ENCODE assay signal across 11 cellular contexts in the genomic region with DNA sequence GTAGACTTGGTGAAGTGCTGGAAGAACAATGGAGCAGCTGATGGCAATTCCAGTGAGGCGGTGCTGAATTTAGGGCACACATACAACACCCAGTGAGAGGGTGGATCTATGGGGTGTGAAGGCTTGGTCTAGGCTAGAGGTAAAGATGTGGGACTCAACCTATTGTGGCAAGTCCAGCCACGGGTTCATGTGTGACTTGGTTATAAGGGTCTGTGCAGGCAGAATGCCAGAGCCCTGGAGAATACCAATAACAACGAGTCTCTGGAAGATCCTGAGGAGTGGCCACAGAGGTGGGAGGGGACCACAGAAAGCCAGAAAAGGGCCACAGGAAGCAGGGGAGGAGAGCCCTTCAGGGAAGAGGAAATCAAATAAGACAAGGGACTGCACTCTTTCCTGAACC. TPM values are rescaled to one million over a fixed set of nuclear protein-coding genes. Genes with fewer than 3 reads are reported as not detected.
A peak's percentile ranks its signal among the peaks of the same experiment; 100 is the strongest.
DNase-seq lines count a peak whose midpoint lies in the region; FAIRE-seq and TF ChIP-seq lines count a peak whose summit lies in the region.
"Had no signal": no experiment of that assay in that cellular context is flagged by ENCODE, and none has a peak within 500 bp of the region (broad histone marks: within the 10 kb centered on the region; RNA-seq: fewer than 3 reads in every experiment).

No MANE protein-coding gene starts in this region.

- peak overlapping the region; percentile 28 for H2AK5ac ChIP-seq in trophoblast cell (ENCODE audit: low read length)

- no peaks in the 10 kb centered on the region for H3K9me3 Mint-ChIP-seq in endodermal cell

- peak overlapping the region; percentile 51 for H2BK12ac ChIP-seq in trophoblast cell (ENCODE audit: low read length)

- no peak overlapping the region for H4K12ac ChIP-seq in trophoblast cell (ENCODE audit: low read depth, low read length)

- no peak overlapping the region for H2BK120ac ChIP-seq in trophoblast cell (ENCODE audit: insufficient read depth, low read length, poor library complexity)

- H3K27me3 Mint-ChIP-seq in endodermal cell (ENCODE audit: insufficient read depth): no peaks in the 10 kb centered on the region

- peak overlapping the region; percentile 49 for H3K4ac ChIP-seq in trophoblast cell (ENCODE audit: low read depth, low read length)

- H3K4me1 Mint-ChIP-seq in endodermal cell: peaks cover 53% of the 10 kb centered on the region

- no peak overlapping the region for H3K23ac ChIP-seq in trophoblast cell (ENCODE audit: low read length)

- H3K9ac ChIP-seq in endodermal cell (ENCODE audit: extremely low read depth, low read length, poor library complexity, severe bottlenecking) (no peak overlapping the region), trophoblast cell (ENCODE audit: low read length) (no peak overlapping the region)

- WGBS in endodermal cell (ENCODE audit: insufficient coverage in 1 of 2, insufficient read length in 1 of 2), 2 experiments: 0 to 61% methylated on average over 1 to 3 of the region's 3 CpGs
- no CpG with 5 or more reads among the region's 3 CpGs for WGBS in trophoblast cell (ENCODE audit: extremely low coverage, insufficient coverage, insufficient read length)
- WGBS in spleen, 5 donors: 52 to 66% (median 60%) methylated on average over 3 of the region's 3 CpGs

- no peak overlapping the region for H3K4me3 ChIP-seq in A673 (ENCODE audit: low read depth, low read length, poor library complexity, severe bottlenecking)
- no peak overlapping the region for H3K4me3 ChIP-seq in endodermal cell (ENCODE audit: low read length)
- no peak overlapping the region for H3K4me3 ChIP-seq in trophoblast cell (ENCODE audit: low read depth, low read length)
- H3K4me3 ChIP-seq in spleen: no peak overlapping the region
- H3K4me3 ChIP-seq: skin epidermis had no signal

- H4K8ac ChIP-seq in trophoblast cell (ENCODE audit: low read depth, low read length): no peak overlapping the region

- H3K14ac ChIP-seq in trophoblast cell (ENCODE audit: low read length): no peak overlapping the region

- no peak overlapping the region for H3K4me3 Mint-ChIP-seq in endodermal cell

- TF ChIP-seq POLR2A in spleen (IDR thresholded peaks at IDR 0.05): no peak

- no peak overlapping the region for H4K91ac ChIP-seq in trophoblast cell (ENCODE audit: low read depth, low read length)

- BruUV-seq in A673 (replicated peaks; lab: Mats Ljungman, UMichigan): no TSS peak

- peak overlapping the region; percentile 67 for H3K27ac Mint-ChIP-seq in endodermal cell

- CTCF ChIA-PET in A673 (lab: Charles Lee): no interaction called here

- POLR2A ChIA-PET in A673 (lab: Charles Lee; ENCODE audit: low non-redundant PET): no interaction called here

- peak overlapping the region; percentile 5 for H3K27ac ChIP-seq in A673 (ENCODE audit: low read depth, low read length, poor library complexity, severe bottlenecking)
- no peak overlapping the region for H3K27ac ChIP-seq in endodermal cell (ENCODE audit: low read depth, low read length)
- no peak overlapping the region for H3K27ac ChIP-seq in trophoblast cell (ENCODE audit: low read depth, low read length)
- H3K27ac ChIP-seq in spleen: peak overlapping the region in 3 of 8 donors; percentile 28 to 41 (median 39)

- peaks cover 20% of the 10 kb centered on the region for H3K79me1 ChIP-seq in trophoblast cell (ENCODE audit: low read length)

- no peaks in the 10 kb centered on the region for H3K36me3 ChIP-seq in A673 (ENCODE audit: insufficient read depth, low read length, poor library complexity, severe bottlenecking)
- peaks cover 11% of the 10 kb centered on the region for H3K36me3 ChIP-seq in endodermal cell (ENCODE audit: control insufficient read depth, insufficient read depth, low read length)
- H3K36me3 ChIP-seq in trophoblast cell (ENCODE audit: control insufficient read depth in 1 of 2, insufficient read depth in 2 of 2, low read length in 2 of 2): peaks cover 6 to 8% of the 10 kb centered on the region in 2 experiments
- peaks cover 0 to 25% (median 0%) of the 10 kb centered on the region in 6 donors for H3K36me3 ChIP-seq in spleen

- H3K4me2 ChIP-seq in trophoblast cell (ENCODE audit: low read length): no peak overlapping the region

- peaks cover 17% of the 10 kb centered on the region for H3K79me2 ChIP-seq in trophoblast cell (ENCODE audit: control insufficient read depth, insufficient read depth, low read length, poor library complexity)

- intact Hi-C loops in A673 (cut with micrococcal nuclease; ENCODE audit: unreplicated experiment): no loop called here
- intact Hi-C loops in spleen (cut with DNase I; ENCODE audit: low total_unique reads): loop anchor here (10.0 kb wide), 1 partner anchor 46 kb away; no protein-coding TSS in a partner anchor

- TF ChIP-seq CTCF in A673 (conservative IDR thresholded peaks at IDR 0.05; ENCODE audit: low read depth, low read length) (no peak), endodermal cell (conservative IDR thresholded peaks at IDR 0.05) (no peak), spleen (IDR thresholded peaks at IDR 0.05 in 8 of 11, conservative IDR thresholded peaks at IDR 0.05 in 3 of 11) (no peak), GM10266 (IDR thresholded peaks at IDR 0.05; ENCODE audit: control insufficient read depth, insufficient read depth, low read depth, missing control alignments) (no peak)

- no peaks in the 10 kb centered on the region for H3K9me3 ChIP-seq in A673 (ENCODE audit: low read depth, low read length, poor library complexity, severe bottlenecking)
- no peaks in the 10 kb centered on the region for H3K9me3 ChIP-seq in endodermal cell (ENCODE audit: control insufficient read depth, low read length)
- no peaks in the 10 kb centered on the region for H3K9me3 ChIP-seq in trophoblast cell (ENCODE audit: insufficient read depth, low read depth, low read length)
- H3K9me3 ChIP-seq in spleen: no peaks in the 10 kb centered on the region

- no peaks in the 10 kb centered on the region for H3K27me3 ChIP-seq in A673 (replicated peaks; ENCODE audit: insufficient read depth, low read depth, low read length, poor library complexity)
- H3K27me3 ChIP-seq in endodermal cell (ENCODE audit: control insufficient read depth, insufficient read depth, low read length, poor library complexity, severe bottlenecking): no peaks in the 10 kb centered on the region
- no peaks in the 10 kb centered on the region for H3K27me3 ChIP-seq in trophoblast cell (ENCODE audit: insufficient read depth, low read length)
- H3K27me3 ChIP-seq in spleen (replicated peaks in 1 of 7): no peaks in the 10 kb centered on the region

- peak overlapping the region; percentile 22 for H3K18ac ChIP-seq in trophoblast cell (ENCODE audit: low read length)

- no peak overlapping the region for H2AFZ ChIP-seq in trophoblast cell (ENCODE audit: insufficient read depth, low read length, poor library complexity)

- no peak for FAIRE-seq in RCC 7860 (lab: Jason Lieb, UNC)

- H3K36me3 Mint-ChIP-seq in endodermal cell (ENCODE audit: low read depth): peaks cover 6% of the 10 kb centered on the region

- peaks cover 68% of the 10 kb centered on the region for H3K4me1 ChIP-seq in A673 (ENCODE audit: insufficient read depth, low read length, poor library complexity, severe bottlenecking)
- peaks cover 36% of the 10 kb centered on the region for H3K4me1 ChIP-seq in endodermal cell (ENCODE audit: control insufficient read depth, insufficient read depth, low read length)
- peaks cover 26 to 40% of the 10 kb centered on the region in 2 experiments for H3K4me1 ChIP-seq in trophoblast cell (ENCODE audit: control insufficient read depth in 1 of 2, insufficient read depth in 2 of 2, low read length in 2 of 2)
- peaks cover 16 to 99% (median 49%) of the 10 kb centered on the region in 6 donors for H3K4me1 ChIP-seq in spleen

- no peak overlapping the region for H2BK5ac ChIP-seq in trophoblast cell (ENCODE audit: low read depth, low read length, poor library complexity)

- DNase-seq in A673 (ENCODE audit: low spot score): no peak
- peak; percentile 23 for DNase-seq in NCI-H2029 (lab: John Stamatoyannopoulos, UW)
- DNase-seq in endodermal cell: peak; percentile 34
- no peak for DNase-seq in trophoblast cell
- no peak for DNase-seq in spleen
- DNase-seq in RCC 7860 (ENCODE audit: low spot score): no peak
- no peak for DNase-seq in NCI-H2227 (lab: John Stamatoyannopoulos, UW; ENCODE audit: unreplicated experiment)
- no peak for DNase-seq in GM10266 (ENCODE audit: extremely low spot score)
- DNase-seq: activated CD4-positive, alpha-beta T cell treated with anti-CD3 and anti-CD28 coated beads, Interleukin-2, amount 50 U/mL, for 1 hour; activated gamma-delta T cell had no signal

RNA-seq across cellular contexts. Expression of a gene that starts 55.0 kb away (rescaled TPM):
- total RNA-seq in A673 (2021) (41.2 and 41.4 TPM in 2 replicates), endodermal cell (10 to 100 TPM; 47.5 to 49.7 TPM), spleen (10 to 100 TPM; 45.9 to 80.2 (median 55.2) TPM)
- polyA plus RNA-seq in endodermal cell (2013, experiment 1 of 2): 77.0 TPM
- polyA plus RNA-seq in endodermal cell (2013, experiment 2 of 2): 77.0 TPM
- 44.1 and 47.0 TPM in 2 replicates for polyA plus RNA-seq in trophoblast cell (2013)
- polyA plus RNA-seq in spleen: 10 to 100 TPM; 13.5 to 37.5 (median 17.0) TPM

Comparison
In these comparisons a context has a peak if more than half of its experiments do, and no peak if none do; other contexts are left out.
1. DNase-seq: peak in NCI-H2029 (single experiment) and endodermal cell (single experiment); none in A673 (single experiment), trophoblast cell (0 of 2), spleen (single experiment), RCC 7860 (single experiment), NCI-H2227 (single experiment) and GM10266 (single experiment).